In genomic region chr11:22780914-22781593, GRCh38 we compare ENCODE assay signal across 9 cellular contexts. TPM values are rescaled to one million over a fixed set of nuclear protein-coding genes. Genes with fewer than 3 reads are reported as not detected.
DNase-seq lines count a peak whose midpoint lies in the region; ATAC-seq lines count a peak whose summit lies in the region.
"Had no signal": no experiment of that assay in that cellular context is flagged by ENCODE, and none has a peak within 500 bp of the region (broad histone marks: within the 10 kb centered on the region; RNA-seq: fewer than 3 reads in every experiment).

No MANE protein-coding gene starts in this region.

- H3K4me3 Mint-ChIP-seq in effector memory CD8-positive, alpha-beta T cell = no peak overlapping the region

- peaks cover 18 to 31% of the 10 kb centered on the region in 2 donors for H3K27me3 Mint-ChIP-seq in effector memory CD8-positive, alpha-beta T cell

- peaks cover 3 to 9% of the 10 kb centered on the region in 2 donors for H3K4me1 Mint-ChIP-seq in effector memory CD8-positive, alpha-beta T cell (ENCODE audit: low read depth in 2 of 2)

- peak; percentile 82 for ATAC-seq in GM18520 (IDR thresholded peaks at IDR 0.05; ENCODE audit: unreplicated experiment)
- peak; percentile 81 for ATAC-seq in GM21529 (IDR thresholded peaks at IDR 0.05; ENCODE audit: unreplicated experiment)
- ATAC-seq in HG03439 (IDR thresholded peaks at IDR 0.05; ENCODE audit: unreplicated experiment) = peak; percentile 82
- peak; percentile 42 for ATAC-seq in effector memory CD8-positive, alpha-beta T cell (replicated peaks)
- ATAC-seq in left colon = no peak
- ATAC-seq in esophagus mucosa = no peak

- intact Hi-C loops in left colon (cut with DNase I, micrococcal nuclease) = no loop called here

- peaks cover 3% of the 10 kb centered on the region for H3K36me3 Mint-ChIP-seq in effector memory CD8-positive, alpha-beta T cell (ENCODE audit: insufficient read depth)

- DNase-seq in effector memory CD8-positive, alpha-beta T cell = no peak
- DNase-seq in activated gamma-delta T cell treated with Interleukin-2 at 50 U/mL for 16 hours (no peak), left colon (no peak)
- DNase-seq in activated CD4-positive, alpha-beta T cell treated with anti-CD3 and anti-CD28 coated beads for 4 hours = no peak
- DNase-seq: effector CD8-positive, alpha-beta T cell had no signal

- H3K9me3 Mint-ChIP-seq in effector memory CD8-positive, alpha-beta T cell = no peaks in the 10 kb centered on the region

- H3K27ac Mint-ChIP-seq in effector memory CD8-positive, alpha-beta T cell = peak overlapping the region; percentile 15 to 70

RNA-seq across cellular contexts. Expression of gene SVIP, which starts 48.5 kb away (rescaled TPM):
- total RNA-seq in left colon (10 to 100 TPM; 21.7 to 30.2 TPM), esophagus mucosa (14.7 TPM)

Comparison
In these comparisons a context has a peak if more than half of its experiments do, and no peak if none do; other contexts are left out.
1. ATAC-seq: peak in GM18520 (single experiment), GM21529 (single experiment), HG03439 (single experiment) and effector memory CD8-positive, alpha-beta T cell (single experiment); none in left colon (single experiment) and esophagus mucosa (single experiment).